Comparison of ENCODE assay signal across 1 cellular context in the genomic region with DNA sequence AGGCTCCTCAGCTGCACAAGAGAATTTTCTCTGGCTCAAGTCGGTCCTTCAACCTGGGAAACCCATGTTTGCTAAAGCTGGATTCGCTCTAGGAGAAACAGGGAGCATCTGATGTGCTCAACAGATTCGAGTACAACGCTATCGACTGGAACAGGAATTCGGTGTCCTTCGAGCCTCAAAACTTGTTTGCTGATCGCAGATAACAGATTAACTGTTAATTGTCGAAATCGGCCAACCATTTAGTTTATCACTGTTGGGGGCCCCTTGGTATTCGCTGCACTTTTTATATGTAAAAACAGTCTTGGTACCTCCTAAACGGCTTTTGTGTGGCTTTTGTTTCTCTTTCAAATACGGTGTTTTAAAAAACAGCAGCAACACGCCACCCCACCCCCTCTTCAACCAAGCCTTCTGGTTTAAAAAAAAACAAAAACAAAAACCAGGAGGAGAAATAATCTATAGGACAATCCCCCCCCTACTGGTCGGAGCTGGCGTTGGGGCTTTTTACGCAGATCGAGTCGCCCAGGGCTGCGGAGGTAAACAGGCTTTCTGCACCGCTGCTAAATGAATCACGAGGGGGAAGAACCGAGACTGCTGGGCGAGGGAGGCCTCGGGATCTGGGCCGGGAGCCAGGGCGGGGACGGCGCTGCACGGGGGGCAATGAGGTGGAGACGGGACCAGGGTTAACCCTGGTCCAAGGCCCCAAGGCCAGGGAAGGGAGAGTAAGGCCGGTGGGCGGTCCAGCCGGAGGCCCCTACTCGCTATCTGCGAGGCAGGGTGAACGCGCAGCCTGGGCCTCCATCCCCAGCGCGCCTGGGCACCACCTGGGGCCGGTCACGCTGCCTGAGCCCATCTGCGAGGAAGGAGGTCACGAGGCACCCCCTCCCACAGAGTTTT.
A peak's percentile ranks its signal among the peaks of the same experiment; 100 is the strongest.
TF ChIP-seq lines count a peak whose summit lies in the region.

No MANE protein-coding gene starts in this region.

TF ChIP-seq in K562, 482 proteins besides CTCF, POLR2A, EP300 and RAD21 (continued from another document):
- TF ChIP-seq ZBTB43 (CRISPR knock-in tag; IDR thresholded peaks at IDR 0.05) (no peak), TOE1 (IDR thresholded peaks at IDR 0.05; ENCODE audit: borderline replicate concordance) (peak; percentile 63; the same call in 1 of the 2 replicates), TOE1 (CRISPR knock-in tag; IDR thresholded peaks at IDR 0.05; ENCODE audit: borderline replicate concordance, low read depth) (no peak), ZNF444 (CRISPR knock-in tag; IDR thresholded peaks at IDR 0.05) (no peak), CEBPB (tag; IDR thresholded peaks at IDR 0.05) (no peak), SRF (CRISPR knock-in tag; IDR thresholded peaks at IDR 0.05) (no peak), ETV5 (CRISPR knock-in tag; IDR thresholded peaks at IDR 0.05; ENCODE audit: low read depth) (no peak), PHF21A (IDR thresholded peaks at IDR 0.05; ENCODE audit: borderline replicate concordance, low read depth) (no peak)
- TF ChIP-seq, protein P1, sequence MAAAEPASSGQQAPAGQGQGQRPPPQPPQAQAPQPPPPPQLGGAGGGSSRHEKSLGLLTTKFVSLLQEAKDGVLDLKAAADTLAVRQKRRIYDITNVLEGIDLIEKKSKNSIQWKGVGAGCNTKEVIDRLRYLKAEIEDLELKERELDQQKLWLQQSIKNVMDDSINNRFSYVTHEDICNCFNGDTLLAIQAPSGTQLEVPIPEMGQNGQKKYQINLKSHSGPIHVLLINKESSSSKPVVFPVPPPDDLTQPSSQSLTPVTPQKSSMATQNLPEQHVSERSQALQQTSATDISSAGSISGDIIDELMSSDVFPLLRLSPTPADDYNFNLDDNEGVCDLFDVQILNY (CRISPR knock-in tag; IDR thresholded peaks at IDR 0.05), result no peak
